11 cellular contexts compared by ENCODE assay signal in genomic region chr10:118395919-118396318, GRCh38. TPM values are rescaled to one million over a fixed set of nuclear protein-coding genes. Genes with fewer than 3 reads are reported as not detected.
DNase-seq lines count a peak whose midpoint lies in the region; ATAC-seq and TF ChIP-seq lines count a peak whose summit lies in the region.
"Had no signal": no experiment of that assay in that cellular context is flagged by ENCODE, and none has a peak within 500 bp of the region (broad histone marks: within the 10 kb centered on the region; RNA-seq: fewer than 3 reads in every experiment).

No MANE protein-coding gene starts in this region.

- intact Hi-C loops in PC-3 (cut with micrococcal nuclease) = no loop called here

- no peaks in the 10 kb centered on the region for H3F3A ChIP-seq in GM23338 (replicated peaks; ENCODE audit: low read depth)
- H3F3A ChIP-seq in PC-3 (ENCODE audit: low read length, unreplicated experiment) = no peaks in the 10 kb centered on the region

- POLR2A ChIA-PET in PC-3 (lab: Charles Lee; ENCODE audit: unreplicated experiment) = no interaction called here

- peaks cover 12 to 23% (median 18%) of the 10 kb centered on the region in 10 experiments for H3K4me1 ChIP-seq in BLaER1 treated with 17β-estradiol and CSF1 and Interleukin-3, amounts not matched to agents 10 nM and 100 nM
- H3K4me1 ChIP-seq in GM23338 (ENCODE audit: insufficient read depth) (peaks cover 12% of the 10 kb centered on the region; the same call in 1 of the 2 replicates), PC-3 (ENCODE audit: insufficient read depth, low read length) (no peaks in the 10 kb centered on the region)
- H3K4me1 ChIP-seq: A549 had no signal

- peak overlapping the region in 7 of 11 experiments; percentile 38 to 87 (median 63); a peak in 8 of 22 replicates for H3K4me2 ChIP-seq in BLaER1 treated with 17β-estradiol and CSF1 and Interleukin-3, amounts not matched to agents 10 nM and 100 nM
- H3K4me2 ChIP-seq in GM23338 = no peak overlapping the region
- H3K4me2 ChIP-seq in PC-3 (ENCODE audit: low read length) = no peak overlapping the region
- H3K4me2 ChIP-seq: A549 had no signal

- no TSS peak for BruUV-seq in PC-3 (replicated peaks; lab: Mats Ljungman, UMichigan)

- H3K36me3 ChIP-seq in BLaER1 treated with 17β-estradiol and CSF1 and Interleukin-3, amounts not matched to agents 10 nM and 100 nM = no peaks in the 10 kb centered on the region
- H3K36me3 ChIP-seq in GM23338 (ENCODE audit: insufficient read depth) (no peaks in the 10 kb centered on the region), PC-3 (ENCODE audit: low read depth, low read length) (no peaks in the 10 kb centered on the region)

- no peak overlapping the region for H3K27ac Mint-ChIP-seq in GM23338
- no peak overlapping the region for H3K27ac Mint-ChIP-seq in activated T-helper 17 cell treated with anti-CD3 and anti-CD28 coated beads, Interleukin-2, amount 50 U/mL, for 72 hours

- H3K4me1 Mint-ChIP-seq in GM23338 = peaks cover 9% of the 10 kb centered on the region; the same call in 2 of the 3 replicates
- no peaks in the 10 kb centered on the region for H3K4me1 Mint-ChIP-seq in activated T-helper 17 cell treated with anti-CD3 and anti-CD28 coated beads, Interleukin-2, amount 50 U/mL, for 72 hours

- H3K9me3 ChIP-seq in BLaER1 treated with 17β-estradiol and CSF1 and Interleukin-3, amounts not matched to agents 10 nM and 100 nM (replicated peaks in 1 of 11) = no peaks in the 10 kb centered on the region
- no peaks in the 10 kb centered on the region for H3K9me3 ChIP-seq in PC-3 (ENCODE audit: low read length)
- H3K9me3 ChIP-seq: A549 had no signal

- peak overlapping the region in 6 of 11 experiments; percentile 3 to 75 (median 57); a peak in 5 of 22 replicates for H3K27ac ChIP-seq in BLaER1 treated with 17β-estradiol and CSF1 and Interleukin-3, amounts not matched to agents 10 nM and 100 nM
- H3K27ac ChIP-seq in GM23338 (ENCODE audit: low read depth) (no peak overlapping the region), PC-3 (ENCODE audit: low read length) (no peak overlapping the region)
- H3K27ac ChIP-seq: A549 had no signal

- H3K9me3 Mint-ChIP-seq in GM23338 = no peaks in the 10 kb centered on the region; the same call in 2 of the 3 replicates
- no peaks in the 10 kb centered on the region for H3K9me3 Mint-ChIP-seq in activated T-helper 17 cell treated with anti-CD3 and anti-CD28 coated beads, Interleukin-2, amount 50 U/mL, for 72 hours

- H3K9ac ChIP-seq in BLaER1 treated with 17β-estradiol and CSF1 and Interleukin-3, amounts not matched to agents 10 nM and 100 nM = no peak overlapping the region
- H3K9ac ChIP-seq in PC-3 (ENCODE audit: low read length) = no peak overlapping the region

- CTCF ChIA-PET in PC-3 (lab: Charles Lee) = no interaction called here

- no peak for DNase-seq in GM23338 (ENCODE audit: low spot score)
- DNase-seq in PC-3 = peak; percentile 3
- peak; percentile 80 for DNase-seq in epithelial cell of esophagus (ENCODE audit: low read depth)
- DNase-seq in T1000 (lab: John Stamatoyannopoulos, UW) = no peak
- DNase-seq: DMS79, H7 had no signal

- no peaks in the 10 kb centered on the region for H3K27me3 ChIP-seq in BLaER1 treated with 17β-estradiol and CSF1 and Interleukin-3, amounts not matched to agents 10 nM and 100 nM
- H3K27me3 ChIP-seq in GM23338 (ENCODE audit: insufficient read depth) (no peaks in the 10 kb centered on the region), PC-3 (ENCODE audit: low read length) (peaks cover 53% of the 10 kb centered on the region)

- H3K4me3 Mint-ChIP-seq in GM23338 = no peak overlapping the region
- H3K4me3 Mint-ChIP-seq in activated T-helper 17 cell treated with anti-CD3 and anti-CD28 coated beads, Interleukin-2, amount 50 U/mL, for 72 hours = no peak overlapping the region

- no peaks in the 10 kb centered on the region for H3K36me3 Mint-ChIP-seq in GM23338 (ENCODE audit: low read depth)
- H3K36me3 Mint-ChIP-seq in activated T-helper 17 cell treated with anti-CD3 and anti-CD28 coated beads, Interleukin-2, amount 50 U/mL, for 72 hours (ENCODE audit: low read depth) = no peaks in the 10 kb centered on the region

- ATAC-seq in GM23338 (no peak), PC-3 (no peak), GM19452 (IDR thresholded peaks at IDR 0.05; ENCODE audit: unreplicated experiment) (no peak)
- no peak for ATAC-seq in activated T-helper 17 cell treated with anti-CD3 and anti-CD28 coated beads, Interleukin-2, amount 50 U/mL, for 72 hours (replicated peaks)
- ATAC-seq: A549, K562 had no signal

- no peak overlapping the region for H3K4me3 ChIP-seq in BLaER1 treated with 17β-estradiol and CSF1 and Interleukin-3, amounts not matched to agents 10 nM and 100 nM
- H3K4me3 ChIP-seq in GM23338 = no peak overlapping the region
- H3K4me3 ChIP-seq in PC-3 (ENCODE audit: low read length) = no peak overlapping the region
- no peak overlapping the region for H3K4me3 ChIP-seq in epithelial cell of esophagus (ENCODE audit: low read length)
- H3K4me3 ChIP-seq: A549, K562 had no signal

- H2AFZ ChIP-seq in GM23338 (peak overlapping the region; percentile 52), PC-3 (ENCODE audit: low read length) (no peak overlapping the region)

- H3K27me3 Mint-ChIP-seq in GM23338 (ENCODE audit: insufficient read depth, low read depth, poor library complexity) = peaks cover 6% of the 10 kb centered on the region
- H3K27me3 Mint-ChIP-seq in activated T-helper 17 cell treated with anti-CD3 and anti-CD28 coated beads, Interleukin-2, amount 50 U/mL, for 72 hours = peaks cover 8% of the 10 kb centered on the region

- H3K9me2 ChIP-seq in GM23338 (ENCODE audit: insufficient read depth) = no peaks in the 10 kb centered on the region
- no peaks in the 10 kb centered on the region for H3K9me2 ChIP-seq in PC-3 (replicated peaks; ENCODE audit: low read length)

- TF ChIP-seq CTCF in GM23338 (conservative IDR thresholded peaks at IDR 0.05; ENCODE audit: low read depth in 2 of 2) = no peak
- no peak for TF ChIP-seq CTCF in PC-3 (conservative IDR thresholded peaks at IDR 0.05; ENCODE audit: low read depth, low read length)
- TF ChIP-seq CTCF in epithelial cell of esophagus (IDR thresholded peaks at IDR 0.05; ENCODE audit: insufficient read depth, low read depth, low read length, missing control alignments) = no peak

- H3K79me2 ChIP-seq in GM23338 (replicated peaks; ENCODE audit: insufficient read depth) (no peaks in the 10 kb centered on the region), PC-3 (ENCODE audit: low read length) (no peaks in the 10 kb centered on the region)

- H4K20me1 ChIP-seq in BLaER1 treated with 17β-estradiol and CSF1 and Interleukin-3, amounts not matched to agents 10 nM and 100 nM = no peaks in the 10 kb centered on the region
- no peaks in the 10 kb centered on the region for H4K20me1 ChIP-seq in GM23338 (replicated peaks; ENCODE audit: insufficient read depth)
- H4K20me1 ChIP-seq in PC-3 (ENCODE audit: low read length) = no peaks in the 10 kb centered on the region

TF ChIP-seq in GM23338, 12 proteins besides CTCF, POLR2A, EP300 and RAD21 (continues in another document):
- TF ChIP-seq ZNF331 (CRISPR knock-in tag; IDR thresholded peaks at IDR 0.05; ENCODE audit: low read depth) = no peak
- TF ChIP-seq CREB1 (CRISPR knock-in tag; IDR thresholded peaks at IDR 0.05; ENCODE audit: low read depth) = no peak
- no peak for TF ChIP-seq JUNB (IDR thresholded peaks at IDR 0.05; ENCODE audit: unreplicated experiment)
- TF ChIP-seq, protein P1, sequence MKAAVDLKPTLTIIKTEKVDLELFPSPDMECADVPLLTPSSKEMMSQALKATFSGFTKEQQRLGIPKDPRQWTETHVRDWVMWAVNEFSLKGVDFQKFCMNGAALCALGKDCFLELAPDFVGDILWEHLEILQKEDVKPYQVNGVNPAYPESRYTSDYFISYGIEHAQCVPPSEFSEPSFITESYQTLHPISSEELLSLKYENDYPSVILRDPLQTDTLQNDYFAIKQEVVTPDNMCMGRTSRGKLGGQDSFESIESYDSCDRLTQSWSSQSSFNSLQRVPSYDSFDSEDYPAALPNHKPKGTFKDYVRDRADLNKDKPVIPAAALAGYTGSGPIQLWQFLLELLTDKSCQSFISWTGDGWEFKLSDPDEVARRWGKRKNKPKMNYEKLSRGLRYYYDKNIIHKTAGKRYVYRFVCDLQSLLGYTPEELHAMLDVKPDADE (IDR thresholded peaks at IDR 0.05) = no peak
- TF ChIP-seq NANOG (IDR thresholded peaks at IDR 0.05; ENCODE audit: borderline replicate concordance) = no peak

RNA-seq across cellular contexts. Expression of gene FAM204A, which starts 53.8 kb away (rescaled TPM):
- 28.8 and 31.6 TPM in 2 replicates for total RNA-seq in GM23338 (2014; rRNA removed; shearing (Covaris generic))
- polyA plus RNA-seq in GM23338 (2016; fragmentation: Nextera tagmentation; extraction: Ambion mirVana) = 59.3 and 72.0 TPM in 2 replicates
- total RNA-seq in PC-3 (2014; rRNA removed) = 27.3 and 34.2 TPM in 2 replicates
- total RNA-seq in activated T-helper 17 cell treated with anti-CD3 and anti-CD28 coated beads, Interleukin-2, amount 50 U/mL, for 72 hours = 10 to 100 TPM; 41.8 to 56.4 TPM

Comparison
In these comparisons a context has a peak if more than half of its experiments do, and no peak if none do; other contexts are left out.
1. H3K27ac ChIP-seq: peak in BLaER1 treated with 17β-estradiol and CSF1 and Interleukin-3, amounts not matched to agents 10 nM and 100 nM (6 of 11); none in GM23338 (single experiment) and PC-3 (single experiment).
2. H3K4me2 ChIP-seq: peak in BLaER1 treated with 17β-estradiol and CSF1 and Interleukin-3, amounts not matched to agents 10 nM and 100 nM (7 of 11); none in GM23338 (single experiment) and PC-3 (single experiment).
3. DNase-seq: peak in PC-3 (single experiment) and epithelial cell of esophagus (single experiment); none in GM23338 (single experiment) and T1000 (single experiment).